Comparison of ENCODE assay signal across 23 cellular contexts in genomic region chr1:67691712-67692111, GRCh38.
"Had no signal": no experiment of that assay in that cellular context is flagged by ENCODE, and none has a peak within 500 bp of the region (broad histone marks: within the 10 kb centered on the region; RNA-seq: fewer than 3 reads in every experiment).

No MANE protein-coding gene starts in this region.

- H3K27me3 Mint-ChIP-seq: activated CD4-positive, alpha-beta T cell treated with anti-CD3 and anti-CD28 coated beads, Interleukin-2, amount 10 ng/mL, durations not matched to agents 24 days and 14 days; dendritic cell treated with granulocyte-macrophage colony-stimulating factor and Interleukin-4, amounts not matched to agents 40 ng/mL and 50 ng/mL, for 4 days had no signal

- DNase-seq: activated CD4-positive, alpha-beta T cell treated with anti-CD3 and anti-CD28 coated beads, Interleukin-2, amount 10 ng/mL, durations not matched to agents 24 days and 14 days; activated CD8-positive, alpha-beta memory T cell treated with anti-CD3 and anti-CD28 coated beads, Interleukin-2, amount 50 U/mL, for 4 hours; activated naive CD4-positive, alpha-beta T cell treated with anti-CD3 and anti-CD28 coated beads for 36 hours; activated T-cell treated with anti-CD3 and anti-CD28 coated beads, Interleukin-2, amount 50 U/mL, for 4 hours; aorta; effector memory CD4-positive, alpha-beta T cell; foreskin fibroblast; hypothalamus; kidney; pancreas; right lobe of liver; stimulated activated CD4-positive, alpha-beta T cell treated with anti-CD3 and anti-CD28 coated beads, Interleukin-4, amount 100 ng/mL, for 24 hours; stomach; T1000; trophoblast cell had no signal

- FAIRE-seq: kidney, pancreas had no signal

- H3K36me3 ChIP-seq: neutrophil had no signal

- H3K27ac ChIP-seq: neutrophil, pancreas, right lobe of liver, vagina had no signal

- H3K4me3 ChIP-seq: lung, pancreas, right lobe of liver, stomach, vagina had no signal

- H3K4me3 Mint-ChIP-seq: activated CD4-positive, alpha-beta T cell treated with anti-CD3 and anti-CD28 coated beads, Interleukin-2, amount 10 ng/mL, durations not matched to agents 24 days and 14 days; activated naive CD4-positive, alpha-beta T cell treated with anti-CD3 and anti-CD28 coated beads for 36 hours; activated T-cell treated with anti-CD3 and anti-CD28 coated beads, Interleukin-2, amount 50 U/mL, for 4 hours; dendritic cell treated with granulocyte-macrophage colony-stimulating factor and Interleukin-4, amounts not matched to agents 40 ng/mL and 50 ng/mL, for 4 days; mesothelial cell of epicardium; natural killer cell treated with Interleukin-12 subunit alpha and Interleukin-12 subunit beta and Interleukin-15 and Interleukin-18, amount 100 ng/mL, for 72 hours; stimulated activated effector memory CD8-positive, alpha-beta T cell treated with anti-CD3 and anti-CD28 coated beads, Interleukin-12 subunit alpha, Interleukin-12 subunit beta, amount 100 ng/mL, for 72 hours had no signal

- ATAC-seq: activated T-cell treated with anti-CD3 and anti-CD28 coated beads, Interleukin-2, amount 50 U/mL, for 4 hours; left lobe of liver; natural killer cell treated with Interleukin-12 subunit alpha and Interleukin-12 subunit beta and Interleukin-15 and Interleukin-18, amount 100 ng/mL, for 72 hours; pancreas; right lobe of liver; stimulated activated effector memory CD8-positive, alpha-beta T cell treated with anti-CD3 and anti-CD28 coated beads, Interleukin-12 subunit alpha, Interleukin-12 subunit beta, amount 100 ng/mL, for 72 hours had no signal

- H3K9me3 Mint-ChIP-seq: activated CD4-positive, alpha-beta T cell treated with anti-CD3 and anti-CD28 coated beads, Interleukin-2, amount 10 ng/mL, durations not matched to agents 24 days and 14 days; activated naive CD4-positive, alpha-beta T cell treated with anti-CD3 and anti-CD28 coated beads for 36 hours; activated T-cell treated with anti-CD3 and anti-CD28 coated beads, Interleukin-2, amount 50 U/mL, for 4 hours; dendritic cell treated with granulocyte-macrophage colony-stimulating factor and Interleukin-4, amounts not matched to agents 40 ng/mL and 50 ng/mL, for 4 days; mesothelial cell of epicardium; natural killer cell treated with Interleukin-12 subunit alpha and Interleukin-12 subunit beta and Interleukin-15 and Interleukin-18, amount 100 ng/mL, for 72 hours; stimulated activated effector memory CD8-positive, alpha-beta T cell treated with anti-CD3 and anti-CD28 coated beads, Interleukin-12 subunit alpha, Interleukin-12 subunit beta, amount 100 ng/mL, for 72 hours had no signal

- H3K27ac Mint-ChIP-seq: activated CD4-positive, alpha-beta T cell treated with anti-CD3 and anti-CD28 coated beads, Interleukin-2, amount 10 ng/mL, durations not matched to agents 24 days and 14 days; activated naive CD4-positive, alpha-beta T cell treated with anti-CD3 and anti-CD28 coated beads for 36 hours; dendritic cell treated with granulocyte-macrophage colony-stimulating factor and Interleukin-4, amounts not matched to agents 40 ng/mL and 50 ng/mL, for 4 days; mesothelial cell of epicardium; natural killer cell treated with Interleukin-12 subunit alpha and Interleukin-12 subunit beta and Interleukin-15 and Interleukin-18, amount 100 ng/mL, for 72 hours; stimulated activated effector memory CD8-positive, alpha-beta T cell treated with anti-CD3 and anti-CD28 coated beads, Interleukin-12 subunit alpha, Interleukin-12 subunit beta, amount 100 ng/mL, for 72 hours had no signal

- H3K27me3 ChIP-seq: neutrophil, pancreas, right lobe of liver, stomach, vagina had no signal

- H3K9me3 ChIP-seq: neutrophil, pancreas, right lobe of liver, stomach, vagina had no signal
